Comparison of ENCODE assay signal across 28 cellular contexts in genomic region chr2:80361904-80362303, GRCh38. TPM values are rescaled to one million over a fixed set of nuclear protein-coding genes. Genes with fewer than 3 reads are reported as not detected.
"Had no signal": no experiment of that assay in that cellular context is flagged by ENCODE, and none has a peak within 500 bp of the region (broad histone marks: within the 10 kb centered on the region; RNA-seq: fewer than 3 reads in every experiment).

No MANE protein-coding gene starts in this region.

- H3K4me3 ChIP-seq: colonic mucosa, dorsolateral prefrontal cortex, hepatocyte, ovary, sigmoid colon, vagina had no signal

- ATAC-seq: activated CD4-positive, alpha-beta T cell treated with anti-CD3 and anti-CD28 coated beads for 36 hours; activated CD8-positive, alpha-beta memory T cell treated with anti-CD3 and anti-CD28 coated beads, Interleukin-2, amount 10 ng/mL, durations not matched to agents 7 days and 5 days; activated CD8-positive, alpha-beta T cell treated with anti-CD3 and anti-CD28 coated beads, Interleukin-2, amount 10 ng/mL, durations not matched to agents 7 days and 5 days; left ventricle myocardium superior; stimulated activated memory B cell treated with anti-CD40 and anti-IgM and Interleukin-4, amounts not matched to agents 10 μg/mL and 1 μg/mL and 100 μg/mL, for 72 hours; stimulated activated naive CD8-positive, alpha-beta T cell treated with anti-CD3 and anti-CD28 coated beads, Interleukin-15, amount 100 ng/mL, for 72 hours had no signal

- H3K79me2 ChIP-seq: hepatocyte had no signal

- H3K27ac ChIP-seq: colonic mucosa, dorsolateral prefrontal cortex, hepatocyte, ovary, sigmoid colon, vagina had no signal

- H3K9me3 ChIP-seq: colonic mucosa, ovary, sigmoid colon, vagina had no signal

- H3K4me1 ChIP-seq: colonic mucosa, sigmoid colon, vagina had no signal

- H3K4me2 ChIP-seq: hepatocyte had no signal

- H2AFZ ChIP-seq: hepatocyte had no signal

- H3K36me3 ChIP-seq: colonic mucosa, ovary, sigmoid colon, vagina had no signal

- DNase-seq: activated CD4-positive, alpha-beta T cell treated with anti-CD3 and anti-CD28 coated beads for 36 hours; activated CD4-positive, CD25-positive, alpha-beta regulatory T cell; activated CD8-positive, alpha-beta memory T cell treated with anti-CD3 and anti-CD28 coated beads, Interleukin-2, amount 10 ng/mL, durations not matched to agents 7 days and 5 days; activated CD8-positive, alpha-beta T cell treated with anti-CD3 and anti-CD28 coated beads, Interleukin-2, amount 10 ng/mL, durations not matched to agents 7 days and 5 days; activated effector memory CD4-positive, alpha-beta T cell treated with Interleukin-2 at 50 U/mL for 16 hours; activated naive CD4-positive, alpha-beta T cell treated with Interleukin-2 at 50 U/mL for 16 hours; activated T-cell treated with anti-CD3 and anti-CD28 coated beads for 4 hours; anterior cingulate cortex; cerebellar nuclear complex; colonic mucosa; dorsolateral prefrontal cortex; effector memory CD4-positive, alpha-beta T cell; islet precursor cell; left ventricle myocardium superior; naive B cell; ovary; sigmoid colon; small intestine; stimulated activated CD4-positive, alpha-beta T cell treated with anti-CD3 and anti-CD28 coated beads, Interleukin-1b, Interleukin-23, amount 100 ng/mL, for 48 hours; stimulated activated CD4-positive, alpha-beta T cell treated with anti-CD3 and anti-CD28 coated beads, Interleukin-4, amount 100 ng/mL, for 4 hours; stimulated activated CD8-positive, alpha-beta memory T cell treated with anti-CD3 and anti-CD28 coated beads, Interleukin-4, amount 100 ng/mL, for 48 hours; stimulated activated naive CD8-positive, alpha-beta T cell treated with anti-CD3 and anti-CD28 coated beads, Interleukin-15, amount 100 ng/mL, for 72 hours; substantia nigra had no signal

- H3K27me3 ChIP-seq: colonic mucosa, hepatocyte, ovary, sigmoid colon, vagina had no signal

RNA-seq across cellular contexts. Expression of gene LRRTM1, which starts 57.4 kb away (rescaled TPM):
- total RNA-seq: activated CD4-positive, alpha-beta T cell treated with anti-CD3 and anti-CD28 coated beads for 36 hours; activated CD8-positive, alpha-beta memory T cell treated with anti-CD3 and anti-CD28 coated beads, Interleukin-2, amount 10 ng/mL, durations not matched to agents 7 days and 5 days; activated CD8-positive, alpha-beta T cell treated with anti-CD3 and anti-CD28 coated beads, Interleukin-2, amount 10 ng/mL, durations not matched to agents 7 days and 5 days; bronchial epithelial cell; lung microvascular endothelial cell had no signal
